ENCODE assay signal across 8 cellular contexts in the genomic region with DNA sequence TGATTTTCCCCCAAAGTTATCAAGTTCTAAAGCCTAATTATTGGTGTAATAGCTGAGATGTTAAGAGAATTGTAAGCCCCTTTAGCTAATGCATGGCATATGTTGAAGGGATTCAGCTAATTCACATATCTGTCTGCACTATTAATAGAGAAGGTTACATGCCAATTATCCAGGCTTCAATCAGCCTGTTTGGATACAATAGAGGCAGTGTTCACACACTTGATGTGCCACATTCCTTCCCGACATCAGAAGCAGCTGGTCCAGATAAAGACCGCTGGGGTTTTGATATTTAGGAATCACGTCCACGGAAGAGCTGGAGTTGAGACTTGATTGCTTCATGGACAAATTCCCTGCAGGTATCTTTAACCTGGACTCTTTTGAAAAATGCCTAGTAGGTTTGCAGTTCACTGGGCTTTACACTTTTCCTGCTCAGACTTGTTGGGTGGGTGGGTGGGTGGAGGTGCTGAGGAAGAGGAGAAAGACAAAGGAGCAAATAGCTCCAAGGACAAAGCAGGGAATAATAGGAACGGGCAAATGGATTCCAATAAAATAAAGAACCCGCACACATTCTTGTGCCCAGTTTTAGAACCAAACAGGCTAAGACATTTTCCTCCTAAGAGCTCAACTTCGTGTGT.
A peak's percentile ranks its signal among the peaks of the same experiment; 100 is the strongest.
DNase-seq lines count a peak whose midpoint lies in the region; ATAC-seq, FAIRE-seq and TF ChIP-seq lines count a peak whose summit lies in the region.

No MANE protein-coding gene starts in this region.

- peak overlapping the region; percentile 17 for H3K4me2 ChIP-seq in HCT116 (ENCODE audit: low read length)
- H3K4me2 ChIP-seq in H1 (ENCODE audit: insufficient read depth in 1 of 2, low read depth in 2 of 2, low read length in 2 of 2) = peak overlapping the region; percentile 50 to 56
- peak overlapping the region; percentile 71 for H3K4me2 ChIP-seq in parathyroid adenoma (ENCODE audit: low read length)

- H3K14ac ChIP-seq in H1 (ENCODE audit: insufficient read length) = no peak overlapping the region

- H3K27me3 ChIP-seq in HCT116 (ENCODE audit: insufficient read depth, low read length) = no peaks in the 10 kb centered on the region
- no peaks in the 10 kb centered on the region for H3K27me3 ChIP-seq in H1 (replicated peaks in 1 of 4; ENCODE audit: control insufficient read depth in 3 of 4, extremely low read depth in 1 of 4, insufficient read depth in 3 of 4, low read length in 3 of 4)
- no peaks in the 10 kb centered on the region for H3K27me3 ChIP-seq in parathyroid adenoma (ENCODE audit: control insufficient read depth, insufficient read depth, low read length)
- H3K27me3 ChIP-seq in transverse colon = no peaks in the 10 kb centered on the region

- H3K9me2 ChIP-seq in HCT116 (ENCODE audit: insufficient read depth) = no peaks in the 10 kb centered on the region

- peak overlapping the region; percentile 34 for H2BK120ac ChIP-seq in H1 (replicated peaks; ENCODE audit: low read depth, low read length)

- H3K4me3 ChIP-seq in HCT116 (replicated peaks in 1 of 2; ENCODE audit: low read depth in 1 of 2, low read length in 2 of 2) (no peak overlapping the region), H1 (ENCODE audit: extremely low read depth in 1 of 4, insufficient read depth in 2 of 4, low read depth in 3 of 4, low read length in 4 of 4) (peak overlapping the region in 1 of 4 experiments; percentile 41; a peak in 1 of 8 replicates), parathyroid adenoma (ENCODE audit: low read depth, low read length) (no peak overlapping the region), transverse colon (no peak overlapping the region)

- DNase-seq in HCT116 (ENCODE audit: low read depth, low spot score) (no peak), NCI-H82 treated with DMSO at 0.1 percent for 48 hours (lab: John Stamatoyannopoulos, UW; ENCODE audit: unreplicated experiment) (peak; percentile 53), H1 (ENCODE audit: low read depth in 1 of 2, low spot score in 2 of 2) (no peak), NCI-H2081 treated with DMSO at 0.1 percent for 48 hours (lab: John Stamatoyannopoulos, UW) (no peak), HuH-7 (ENCODE audit: low spot score) (no peak), transverse colon (no peak)

- H3K79me1 ChIP-seq in H1 (ENCODE audit: low read depth, low read length) = no peaks in the 10 kb centered on the region

- no TSS peak for BruUV-seq in HCT116 (replicated peaks; lab: Mats Ljungman, UMichigan)

- no peak for TF ChIP-seq POLR2A in HCT116 (IDR thresholded peaks at IDR 0.05; ENCODE audit: borderline replicate concordance, extremely low read depth, insufficient read depth, insufficient read length)
- TF ChIP-seq POLR2A in H1 (IDR thresholded peaks at IDR 0.05; ENCODE audit: control extremely low read depth in 1 of 2, low read depth in 2 of 2, low read length in 2 of 2) = no peak
- no peak for TF ChIP-seq POLR2A in transverse colon (IDR thresholded peaks at IDR 0.05)

- H3K23ac ChIP-seq in H1 (ENCODE audit: insufficient read length) = no peak overlapping the region

- H3K27ac ChIP-seq in HCT116 (ENCODE audit: low read depth, low read length) (no peak overlapping the region), H1 (ENCODE audit: low read depth, low read length) (peak overlapping the region; percentile 76), parathyroid adenoma (peak overlapping the region; percentile 89), transverse colon (peak overlapping the region in 2 of 4 donors; percentile 58 to 71)

- no peak overlapping the region; the same call in 1 of the 2 replicates for H2BK12ac ChIP-seq in H1 (ENCODE audit: low read depth, low read length)

- no peak overlapping the region for H3K18ac ChIP-seq in H1 (ENCODE audit: extremely low read depth, low read length)

- no peak overlapping the region for H3K56ac ChIP-seq in H1 (replicated peaks; ENCODE audit: insufficient read length, low read depth, low read length)

- TF ChIP-seq EP300 in H1 (IDR thresholded peaks at IDR 0.05; ENCODE audit: borderline replicate concordance in 1 of 2, low read depth in 2 of 2, low read length in 2 of 2) (no peak), transverse colon (IDR thresholded peaks at IDR 0.05; ENCODE audit: low read depth) (no peak)

- H3K79me2 ChIP-seq in HCT116 (ENCODE audit: insufficient read depth, low read length) = no peaks in the 10 kb centered on the region
- no peaks in the 10 kb centered on the region for H3K79me2 ChIP-seq in H1 (ENCODE audit: control insufficient read depth in 1 of 2, insufficient read depth in 2 of 2, low read length in 2 of 2)
- no peaks in the 10 kb centered on the region for H3K79me2 ChIP-seq in parathyroid adenoma

- POLR2A ChIA-PET in HCT116 (lab: Charles Lee) = no interaction called here
- POLR2A ChIA-PET in H1 (lab: Charles Lee; ENCODE audit: partially characterized antibody) = interaction anchor here (0.7 to 1.7 kb wide), 12 partner anchors 10 to 197 kb away, joined by 3 to 5 read pairs (median 3); a partner anchor contains a TSS

- in situ Hi-C loops in transverse colon (cut with MboI; ENCODE audit: low pct_ligation_motif_present in 1 of 4, low pct_unique_long_range_greater_than_20kb in 1 of 4, low sequenced_read_pairs in 3 of 4) = no loop called here

- no peak for FAIRE-seq in H1 (lab: Jason Lieb, UNC)

- 0 out of 2 replicates have a peak overlapping the region, but pooled peaks have one; percentile 0 for H2BK20ac ChIP-seq in H1 (ENCODE audit: low read length)

- H2BK5ac ChIP-seq in H1 (ENCODE audit: low read depth, low read length) = peak overlapping the region; percentile 96; the same call in 1 of the 2 replicates

- TF ChIP-seq CTCF in HCT116 (IDR thresholded peaks at IDR 0.05 in 2 of 3, conservative IDR thresholded peaks at IDR 0.05 in 1 of 3; ENCODE audit: borderline replicate concordance in 1 of 3, insufficient read depth in 1 of 3, low read depth in 2 of 3, low read length in 2 of 3) = no peak
- TF ChIP-seq CTCF in H1 (IDR thresholded peaks at IDR 0.05; ENCODE audit: control extremely low read depth in 1 of 3, insufficient read depth in 1 of 3, low read depth in 1 of 3, low read length in 3 of 3) = no peak
- no peak for TF ChIP-seq CTCF in parathyroid adenoma (IDR thresholded peaks at IDR 0.05)
- TF ChIP-seq CTCF in transverse colon (IDR thresholded peaks at IDR 0.05) = no peak

- H2AK5ac ChIP-seq in H1 (ENCODE audit: low read depth, low read length) = no peak overlapping the region

- 49% methylated on average over 7 of the region's 7 CpGs; no CpG with 5 or more reads in 1 of the 2 experiments for WGBS in H1 (ENCODE audit: extremely low coverage in 1 of 2, insufficient coverage in 1 of 2, insufficient read length in 1 of 2, insufficient replicate concordance in 2 of 2, low coverage in 1 of 2, low lambda C conversion rate in 2 of 2, missing lambda C conversion rate in 1 of 2), 2 experiments
- 71 to 77% methylated on average over 3 to 7 of the region's 7 CpGs for WGBS in transverse colon (ENCODE audit: low coverage in 1 of 2), 2 donors

- intact Hi-C loops in HCT116 (cut with micrococcal nuclease) (loop anchor here (5.0 kb wide), 1 partner anchor 94 kb away; no protein-coding TSS in a partner anchor), transverse colon (cut with DNase I; ENCODE audit: low total_unique reads) (no loop called here)

- peak overlapping the region; percentile 76 for H4K5ac ChIP-seq in H1 (ENCODE audit: insufficient read length, low read depth, low read length)

- RAD21 ChIA-PET in HCT116 (lab: Charles Lee; ENCODE audit: low non-redundant PET in 1 of 2, low total read pairs in 2 of 2, uncharacterized antibody in 2 of 2, unreplicated experiment in 2 of 2) = no interaction called here

- no peak for TF ChIP-seq RAD21 in HCT116 (IDR thresholded peaks at IDR 0.05; ENCODE audit: low read depth)
- TF ChIP-seq RAD21 in H1 (IDR thresholded peaks at IDR 0.05 in 1 of 2, conservative IDR thresholded peaks at IDR 0.05 in 1 of 2; ENCODE audit: low read depth in 2 of 2, low read length in 2 of 2) = no peak

- CTCF ChIA-PET in HCT116 (lab: Charles Lee) (no interaction called here), H1 (lab: Charles Lee; ENCODE audit: partially characterized antibody) (interaction anchor here (0.6 to 2.7 kb wide), 11 partner anchors 12 to 179 kb away, joined by 3 to 11 read pairs (median 3); no protein-coding TSS in a partner anchor)

- no peak overlapping the region for H2BK15ac ChIP-seq in H1 (ENCODE audit: low read length)

- H4K20me1 ChIP-seq in HCT116 (ENCODE audit: insufficient read depth) = no peaks in the 10 kb centered on the region
- H4K20me1 ChIP-seq in H1 (replicated peaks in 1 of 2; ENCODE audit: control insufficient read depth in 1 of 2, insufficient read depth in 2 of 2, low read length in 2 of 2) = no peaks in the 10 kb centered on the region

- no peak overlapping the region for H4K8ac ChIP-seq in H1 (ENCODE audit: extremely low read depth, insufficient read depth, low read length)

- H2AFZ ChIP-seq in HCT116 (ENCODE audit: low read depth, low read length, poor library complexity, severe bottlenecking) = no peak overlapping the region
- no peak overlapping the region for H2AFZ ChIP-seq in H1 (ENCODE audit: low read length)
- peak overlapping the region; percentile 84 for H2AFZ ChIP-seq in parathyroid adenoma

- H3K4ac ChIP-seq in H1 (replicated peaks; ENCODE audit: insufficient read length, low read depth, low read length) = no peak overlapping the region

- H3K9me3 ChIP-seq in HCT116 (ENCODE audit: control insufficient read depth in 1 of 2, insufficient read depth in 1 of 2, low read depth in 1 of 2, low read length in 2 of 2) (no peaks in the 10 kb centered on the region), H1 (ENCODE audit: insufficient read depth in 2 of 2, low read depth in 1 of 2, low read length in 1 of 2) (no peaks in the 10 kb centered on the region), parathyroid adenoma (ENCODE audit: control insufficient read depth, low read length) (no peaks in the 10 kb centered on the region), transverse colon (no peaks in the 10 kb centered on the region)

- H4K91ac ChIP-seq in H1 (replicated peaks; ENCODE audit: insufficient read length, low read length) = peak overlapping the region; percentile 80

- ATAC-seq in HCT116 (peak; percentile 52; the same call in 1 of the 2 replicates), GM21367 (IDR thresholded peaks at IDR 0.05; ENCODE audit: unreplicated experiment) (no peak)

- H3K4me1 ChIP-seq in HCT116 (ENCODE audit: control insufficient read depth in 1 of 2, insufficient read depth in 2 of 2, low read length in 2 of 2) = peaks cover 5 to 33% of the 10 kb centered on the region in 2 experiments; a peak in 2 of 4 replicates
- H3K4me1 ChIP-seq in H1 (replicated peaks in 1 of 4; ENCODE audit: control insufficient read depth in 3 of 4, insufficient read depth in 4 of 4, low read length in 3 of 4) = peaks cover 23 to 40% (median 36%) of the 10 kb centered on the region in 4 experiments; a peak in 6 of 7 replicates
- peaks cover 28% of the 10 kb centered on the region for H3K4me1 ChIP-seq in parathyroid adenoma
- peaks cover 5 to 33% (median 16%) of the 10 kb centered on the region in 4 donors for H3K4me1 ChIP-seq in transverse colon

- no peaks in the 10 kb centered on the region for H3K36me3 ChIP-seq in HCT116 (ENCODE audit: control insufficient read depth in 1 of 2, insufficient read depth in 2 of 2, low read length in 2 of 2)
- no peaks in the 10 kb centered on the region for H3K36me3 ChIP-seq in H1 (ENCODE audit: control insufficient read depth in 2 of 4, insufficient read depth in 4 of 4, low read length in 3 of 4)
- no peaks in the 10 kb centered on the region for H3K36me3 ChIP-seq in parathyroid adenoma (ENCODE audit: control insufficient read depth, insufficient read depth, low read length)
- no peaks in the 10 kb centered on the region for H3K36me3 ChIP-seq in transverse colon

- H3K9ac ChIP-seq in HCT116 (ENCODE audit: low read length) (no peak overlapping the region), H1 (replicated peaks in 1 of 4; ENCODE audit: extremely low read depth in 1 of 4, low read depth in 3 of 4, low read length in 3 of 4) (peak overlapping the region in 1 of 4 experiments; percentile 59; a peak in 2 of 7 replicates), parathyroid adenoma (no peak overlapping the region)

- no peaks in the 10 kb centered on the region for H3K23me2 ChIP-seq in H1 (ENCODE audit: low read depth, low read length)

Comparison
In these comparisons a context has a peak if more than half of its experiments do, and no peak if none do; other contexts are left out.
1. H3K4me2 ChIP-seq: peak in every context shown above with its lines; median percentile 71 in parathyroid adenoma; 53 in H1; 17 in HCT116.